ENCODE assay signal across 32 cellular contexts in the genomic region with DNA sequence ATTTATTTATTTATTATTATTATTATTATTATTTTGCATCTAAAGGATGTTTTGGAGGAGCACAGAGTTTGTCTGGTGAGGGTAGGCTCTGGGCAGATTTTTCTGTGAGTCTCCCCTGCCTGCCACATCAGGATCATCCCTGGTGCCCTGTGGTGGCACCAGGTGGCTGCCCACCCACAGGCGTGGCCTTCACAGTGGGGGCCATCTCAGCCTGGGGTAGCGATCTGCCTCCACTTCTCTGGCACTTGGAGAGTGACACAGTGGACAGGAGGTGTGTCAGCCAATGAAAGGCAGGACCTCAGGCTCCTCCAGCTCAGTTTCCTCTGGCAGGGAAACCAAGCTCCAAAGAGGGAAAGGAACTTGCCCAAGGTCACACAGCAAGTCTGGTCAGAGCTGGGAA. TPM values are rescaled to one million over a fixed set of nuclear protein-coding genes. Genes with fewer than 3 reads are reported as not detected.
DNase-seq lines count a peak whose midpoint lies in the region; ATAC-seq, FAIRE-seq and TF ChIP-seq lines count a peak whose summit lies in the region.
"Had no signal": no experiment of that assay in that cellular context is flagged by ENCODE, and none has a peak within 500 bp of the region (broad histone marks: within the 10 kb centered on the region; RNA-seq: fewer than 3 reads in every experiment).

No MANE protein-coding gene starts in this region.

- H3K23me2 ChIP-seq in H1 (ENCODE audit: low read depth, low read length): no peaks in the 10 kb centered on the region

- H2BK5ac ChIP-seq in IMR-90 (ENCODE audit: low read depth, low read length, poor library complexity, severe bottlenecking) (no peak overlapping the region), H1 (ENCODE audit: low read depth, low read length) (no peak overlapping the region), trophoblast cell (ENCODE audit: low read depth, low read length, poor library complexity) (no peak overlapping the region)

- H3K14ac ChIP-seq in IMR-90 (replicated peaks; ENCODE audit: low read depth, low read length) (no peak overlapping the region), H1 (ENCODE audit: insufficient read length) (no peak overlapping the region), trophoblast cell (ENCODE audit: low read length) (no peak overlapping the region)

- TF ChIP-seq RAD21 in IMR-90 (IDR thresholded peaks at IDR 0.05; ENCODE audit: low read length) (no peak), H1 (IDR thresholded peaks at IDR 0.05 in 1 of 2, conservative IDR thresholded peaks at IDR 0.05 in 1 of 2; ENCODE audit: low read depth in 2 of 2, low read length in 2 of 2) (no peak)

- BruUV-seq in IMR-90 (replicated peaks; lab: Mats Ljungman, UMichigan): no TSS peak

- H4K8ac ChIP-seq in IMR-90 (ENCODE audit: low read depth in 2 of 2, low read length in 2 of 2): no peak overlapping the region
- no peak overlapping the region for H4K8ac ChIP-seq in H1 (ENCODE audit: extremely low read depth, insufficient read depth, low read length)
- H4K8ac ChIP-seq in trophoblast cell (ENCODE audit: low read depth, low read length): no peak overlapping the region

- no peak overlapping the region for H3K56ac ChIP-seq in IMR-90 (ENCODE audit: extremely low read depth, insufficient read depth, low read length)
- no peak overlapping the region for H3K56ac ChIP-seq in H1 (replicated peaks; ENCODE audit: insufficient read length, low read depth, low read length)

- H3K79me2 ChIP-seq in H1 (ENCODE audit: control insufficient read depth in 1 of 2, insufficient read depth in 2 of 2, low read length in 2 of 2) (no peaks in the 10 kb centered on the region), trophoblast cell (ENCODE audit: control insufficient read depth, insufficient read depth, low read length, poor library complexity) (no peaks in the 10 kb centered on the region)

- no peak for TF ChIP-seq EP300 in H1 (IDR thresholded peaks at IDR 0.05; ENCODE audit: borderline replicate concordance in 1 of 2, low read depth in 2 of 2, low read length in 2 of 2)

- H3K9me3 ChIP-seq in IMR-90 (ENCODE audit: control insufficient read depth, insufficient read depth, low read length) (no peaks in the 10 kb centered on the region), H1 (ENCODE audit: insufficient read depth in 2 of 2, low read depth in 1 of 2, low read length in 1 of 2) (no peaks in the 10 kb centered on the region), trophoblast cell (ENCODE audit: insufficient read depth, low read depth, low read length) (no peaks in the 10 kb centered on the region), gastrocnemius medialis (no peaks in the 10 kb centered on the region)
- H3K9me3 ChIP-seq: BE2C, BLaER1 had no signal

- DNase-seq in IMR-90: no peak
- DNase-seq in H1 (ENCODE audit: low read depth in 1 of 2, low spot score in 2 of 2): no peak
- no peak for DNase-seq in trophoblast cell
- DNase-seq in gastrocnemius medialis: no peak
- DNase-seq in activated gamma-delta T cell (lab: John Stamatoyannopoulos, UW): no peak
- no peak for DNase-seq in cardiac septum (ENCODE audit: low spot score)
- DNase-seq in activated CD4-positive, alpha-beta T cell treated with anti-CD3 and anti-CD28 coated beads for 1 hour: no peak
- DNase-seq in ureter (ENCODE audit: low spot score): no peak
- DNase-seq: 8988T; ACHN; BE2C; C1 segment of cervical spinal cord; CD4-positive, alpha-beta memory T cell; CD4-positive, CD25-positive, alpha-beta regulatory T cell; CD8-positive, alpha-beta memory T cell; COR-L47; DMS 273 treated with DMSO at 0.1 percent for 48 hours; DMS153; DMS53; DMS79; DND-41; EL; GDM1 had no signal

- no peak overlapping the region for H3K18ac ChIP-seq in IMR-90 (ENCODE audit: low read depth, low read length)
- no peak overlapping the region for H3K18ac ChIP-seq in H1 (ENCODE audit: extremely low read depth, low read length)
- H3K18ac ChIP-seq in trophoblast cell (ENCODE audit: low read length): no peak overlapping the region

- in situ Hi-C loops in IMR-90 (cut with MboI; ENCODE audit: low sequenced_read_pairs) (loop anchor here (10.0 to 25.0 kb wide), 3 partner anchors 215 to 583 kb away; partner anchors contain the start of genes HMGXB3 and TIGD6), gastrocnemius medialis (cut with MboI; ENCODE audit: low sequenced_read_pairs in 4 of 4) (loop anchor here in 3 of 4 donors (5.0 to 25.0 kb wide), 2 partner anchors 58 to 183 kb away; no protein-coding TSS in a partner anchor)

- no peak for FAIRE-seq in H1 (lab: Jason Lieb, UNC)
- FAIRE-seq: A204.1, GM12878, GM12892, GM18507 had no signal

- no peak overlapping the region for H3K23ac ChIP-seq in IMR-90 (ENCODE audit: low read depth, low read length)
- H3K23ac ChIP-seq in H1 (ENCODE audit: insufficient read length): no peak overlapping the region
- H3K23ac ChIP-seq in trophoblast cell (ENCODE audit: low read length): no peak overlapping the region

- H3K79me1 ChIP-seq in IMR-90 (ENCODE audit: low read depth in 1 of 2, low read length in 2 of 2) (no peaks in the 10 kb centered on the region), H1 (ENCODE audit: low read depth, low read length) (no peaks in the 10 kb centered on the region), trophoblast cell (ENCODE audit: low read length) (no peaks in the 10 kb centered on the region)

- H3K4me1 ChIP-seq in IMR-90 (ENCODE audit: control insufficient read depth, insufficient read depth, low read length) (0 out of 2 replicates have a peak, but pooled peaks cover 2% of the 10 kb centered on the region), H1 (replicated peaks in 1 of 4; ENCODE audit: control insufficient read depth in 3 of 4, insufficient read depth in 4 of 4, low read length in 3 of 4) (0 out of 7 replicates have a peak, but pooled peaks cover 0 to 3% (median 0%) of the 10 kb centered on the region in 4 experiments), trophoblast cell (ENCODE audit: control insufficient read depth in 1 of 2, insufficient read depth in 2 of 2, low read length in 2 of 2) (peaks cover 3 to 4% of the 10 kb centered on the region in 2 experiments), gastrocnemius medialis (peaks cover 0 to 7% of the 10 kb centered on the region in 2 donors)
- H3K4me1 ChIP-seq: BE2C had no signal

- H3K9ac ChIP-seq in IMR-90 (ENCODE audit: low read depth, low read length): no peak overlapping the region
- no peak overlapping the region for H3K9ac ChIP-seq in H1 (replicated peaks in 1 of 4; ENCODE audit: extremely low read depth in 1 of 4, low read depth in 3 of 4, low read length in 3 of 4)
- no peak overlapping the region for H3K9ac ChIP-seq in trophoblast cell (ENCODE audit: low read length)
- H3K9ac ChIP-seq: BLaER1 had no signal

- H2BK15ac ChIP-seq in IMR-90 (ENCODE audit: low read depth, low read length) (no peak overlapping the region), H1 (ENCODE audit: low read length) (no peak overlapping the region)

- TF ChIP-seq POLR2A in IMR-90 (IDR thresholded peaks at IDR 0.05; ENCODE audit: low read depth, low read length): no peak
- no peak for TF ChIP-seq POLR2A in H1 (IDR thresholded peaks at IDR 0.05; ENCODE audit: control extremely low read depth in 1 of 2, low read depth in 2 of 2, low read length in 2 of 2)
- TF ChIP-seq POLR2A in gastrocnemius medialis (IDR thresholded peaks at IDR 0.05): no peak

- no peaks in the 10 kb centered on the region; the same call in 1 of the 2 replicates for H3K27me3 ChIP-seq in IMR-90 (ENCODE audit: control insufficient read depth, insufficient read depth, low read length)
- peaks cover 0 to 6% (median 4%) of the 10 kb centered on the region in 4 experiments; a peak in 3 of 7 replicates for H3K27me3 ChIP-seq in H1 (replicated peaks in 1 of 4; ENCODE audit: control insufficient read depth in 3 of 4, extremely low read depth in 1 of 4, insufficient read depth in 3 of 4, low read length in 3 of 4)
- no peaks in the 10 kb centered on the region for H3K27me3 ChIP-seq in trophoblast cell (ENCODE audit: insufficient read depth, low read length)
- no peaks in the 10 kb centered on the region for H3K27me3 ChIP-seq in gastrocnemius medialis
- H3K27me3 ChIP-seq: BE2C, BLaER1 had no signal

- H2AK5ac ChIP-seq in IMR-90 (ENCODE audit: low read depth, low read length): peak overlapping the region; percentile 80
- H2AK5ac ChIP-seq in H1 (ENCODE audit: low read depth, low read length): 0 out of 2 replicates have a peak overlapping the region, but pooled peaks have one; percentile 24
- H2AK5ac ChIP-seq in trophoblast cell (ENCODE audit: low read length): peak overlapping the region; percentile 39

- H3K36me3 ChIP-seq in IMR-90 (ENCODE audit: control insufficient read depth, insufficient read depth, low read length) (no peaks in the 10 kb centered on the region), H1 (ENCODE audit: control insufficient read depth in 2 of 4, insufficient read depth in 4 of 4, low read length in 3 of 4) (no peaks in the 10 kb centered on the region), trophoblast cell (ENCODE audit: control insufficient read depth in 1 of 2, insufficient read depth in 2 of 2, low read length in 2 of 2) (no peaks in the 10 kb centered on the region), gastrocnemius medialis (no peaks in the 10 kb centered on the region)
- H3K36me3 ChIP-seq: BE2C, BLaER1 had no signal

- no peak overlapping the region for H3K4ac ChIP-seq in IMR-90 (ENCODE audit: low read depth, low read length)
- H3K4ac ChIP-seq in H1 (replicated peaks; ENCODE audit: insufficient read length, low read depth, low read length): no peak overlapping the region
- no peak overlapping the region for H3K4ac ChIP-seq in trophoblast cell (ENCODE audit: low read depth, low read length)

- H4K20me1 ChIP-seq in IMR-90 (ENCODE audit: insufficient read depth, low read length) (no peaks in the 10 kb centered on the region), H1 (replicated peaks in 1 of 2; ENCODE audit: control insufficient read depth in 1 of 2, insufficient read depth in 2 of 2, low read length in 2 of 2) (no peaks in the 10 kb centered on the region)
- H4K20me1 ChIP-seq: BLaER1 had no signal

- H3K27ac ChIP-seq in IMR-90 (ENCODE audit: insufficient read depth, low read length): no peak overlapping the region
- H3K27ac ChIP-seq in H1 (ENCODE audit: low read depth, low read length): no peak overlapping the region
- H3K27ac ChIP-seq in trophoblast cell (ENCODE audit: low read depth, low read length): no peak overlapping the region
- H3K27ac ChIP-seq in gastrocnemius medialis: peak overlapping the region in 3 of 4 donors; percentile 13 to 59 (median 30)
- H3K27ac ChIP-seq: BLaER1 had no signal

- no CpG with 5 or more reads among the region's 2 CpGs for WGBS in IMR-90 (ENCODE audit: extremely low coverage in 2 of 2, insufficient read length in 1 of 2), 2 experiments
- WGBS in H1 (ENCODE audit: extremely low coverage in 1 of 2, insufficient coverage in 1 of 2, insufficient read length in 1 of 2, insufficient replicate concordance in 2 of 2, low coverage in 1 of 2, low lambda C conversion rate in 2 of 2, missing lambda C conversion rate in 1 of 2), 2 experiments: 85% methylated on average over 2 of the region's 2 CpGs; no CpG with 5 or more reads in 1 of the 2 experiments
- no CpG with 5 or more reads among the region's 2 CpGs for WGBS in trophoblast cell (ENCODE audit: extremely low coverage, insufficient coverage, insufficient read length)

- H4K12ac ChIP-seq in trophoblast cell (ENCODE audit: low read depth, low read length): no peak overlapping the region

- H4K91ac ChIP-seq in IMR-90 (ENCODE audit: insufficient read depth, low read depth, low read length): no peak overlapping the region
- H4K91ac ChIP-seq in H1 (replicated peaks; ENCODE audit: insufficient read length, low read length): no peak overlapping the region
- H4K91ac ChIP-seq in trophoblast cell (ENCODE audit: low read depth, low read length): no peak overlapping the region

- H4K5ac ChIP-seq in IMR-90 (ENCODE audit: low read depth, low read length): no peak overlapping the region
- H4K5ac ChIP-seq in H1 (ENCODE audit: insufficient read length, low read depth, low read length): no peak overlapping the region

- 0 out of 2 replicates have a peak overlapping the region, but pooled peaks have one; percentile 17 for H2BK12ac ChIP-seq in H1 (ENCODE audit: low read depth, low read length)
- H2BK12ac ChIP-seq in trophoblast cell (ENCODE audit: low read length): peak overlapping the region; percentile 68

- H3K9me1 ChIP-seq in IMR-90 (ENCODE audit: insufficient read depth, low read length): no peaks in the 10 kb centered on the region

- H2AK9ac ChIP-seq in IMR-90 (replicated peaks; ENCODE audit: low read depth, low read length, poor library complexity): no peak overlapping the region

- H3K4me3 ChIP-seq in IMR-90 (ENCODE audit: insufficient read depth, low read depth, low read length) (no peak overlapping the region), H1 (ENCODE audit: extremely low read depth in 1 of 4, insufficient read depth in 2 of 4, low read depth in 3 of 4, low read length in 4 of 4) (no peak overlapping the region), trophoblast cell (ENCODE audit: low read depth, low read length) (no peak overlapping the region), gastrocnemius medialis (no peak overlapping the region)
- H3K4me3 ChIP-seq: BLaER1, GM12878 had no signal

- TF ChIP-seq CTCF in IMR-90 (conservative IDR thresholded peaks at IDR 0.05; ENCODE audit: low read depth, low read length): no peak
- no peak for TF ChIP-seq CTCF in H1 (IDR thresholded peaks at IDR 0.05; ENCODE audit: control extremely low read depth in 1 of 3, insufficient read depth in 1 of 3, low read depth in 1 of 3, low read length in 3 of 3)
- TF ChIP-seq CTCF in gastrocnemius medialis (IDR thresholded peaks at IDR 0.05 in 4 of 5, conservative IDR thresholded peaks at IDR 0.05 in 1 of 5): no peak

- CTCF ChIA-PET in IMR-90 (lab: Yijun Ruan, JAX): interaction anchor here (0.6 kb wide), 1 partner anchor 61 kb away, joined by 3 read pairs; no protein-coding TSS in a partner anchor
- CTCF ChIA-PET in H1 (lab: Charles Lee; ENCODE audit: partially characterized antibody): interaction anchor here (0.9 to 22.9 kb wide), 15 partner anchors 8 to 153 kb away, joined by 3 to 406 read pairs (median 8); partner anchors contain the start of genes CDX1, PDGFRB and SLC6A7

- H3K4me2 ChIP-seq in IMR-90 (ENCODE audit: low read depth, low read length) (no peak overlapping the region), H1 (ENCODE audit: insufficient read depth in 1 of 2, low read depth in 2 of 2, low read length in 2 of 2) (no peak overlapping the region), trophoblast cell (ENCODE audit: low read length) (no peak overlapping the region)

- H2BK20ac ChIP-seq in IMR-90 (ENCODE audit: low read depth, low read length): no peak overlapping the region
- H2BK20ac ChIP-seq in H1 (ENCODE audit: low read length): no peak overlapping the region

- dilution Hi-C loops in IMR-90 (cut with HindIII; ENCODE audit: low sequenced_read_pairs, unreplicated experiment): no loop called here

- no peak overlapping the region for H2BK120ac ChIP-seq in IMR-90 (ENCODE audit: low read depth, low read length)
- H2BK120ac ChIP-seq in H1 (replicated peaks; ENCODE audit: low read depth, low read length): no peak overlapping the region
- H2BK120ac ChIP-seq in trophoblast cell (ENCODE audit: insufficient read depth, low read length, poor library complexity): peak overlapping the region; percentile 6

- intact Hi-C loops in IMR-90 (cut with micrococcal nuclease): loop anchor here (2.0 to 10.0 kb wide), 3 partner anchors 185 to 383 kb away; no protein-coding TSS in a partner anchor
- intact Hi-C loops in gastrocnemius medialis (cut with DNase I; ENCODE audit: low total_unique reads): loop anchor here (1.0 to 2.0 kb wide), 2 partner anchors 20 to 195 kb away; no protein-coding TSS in a partner anchor
- intact Hi-C loops in cardiac septum (cut with DNase I): loop anchor here (2.0 kb wide), 1 partner anchor 195 kb away; no protein-coding TSS in a partner anchor

- POLR2A ChIA-PET in IMR-90 (lab: Charles Lee; ENCODE audit: unreplicated experiment) (no interaction called here), H1 (lab: Charles Lee; ENCODE audit: partially characterized antibody) (interaction anchor here (1.0 kb wide), 1 partner anchor 57 kb away, joined by 3 read pairs; no protein-coding TSS in a partner anchor)

- H2AFZ ChIP-seq in IMR-90 (replicated peaks; ENCODE audit: low read length, poor library complexity): no peak overlapping the region
- peak overlapping the region; percentile 41; the same call in 1 of the 2 replicates for H2AFZ ChIP-seq in H1 (ENCODE audit: low read length)
- H2AFZ ChIP-seq in trophoblast cell (ENCODE audit: insufficient read depth, low read length, poor library complexity): no peak overlapping the region

- ATAC-seq in IMR-90 (ENCODE audit: low read depth) (no peak), gastrocnemius medialis (no peak)

RNA-seq across cellular contexts. Expression of gene SLC6A7, which starts 30.0 kb away (rescaled TPM):
- total RNA-seq in IMR-90 (2012; rRNA removed) (under 0.01 TPM in 1 of 2 replicates, not detected in the other), gastrocnemius medialis (under 1 TPM in 1 of 4 donors, not detected in 3; 0.07 TPM), cardiac septum (not detected), ureter (0.10 TPM)
- polyA plus RNA-seq in IMR-90 (2012; rRNA removed) (not detected in 2 replicates), H1 (2011; rRNA removed) (0.02 and 0.12 TPM in 2 replicates)
- polyA plus RNA-seq in IMR-90 (2012; cell fraction: cytosol; rRNA removed): 0.01 TPM in 1 of 2 replicates, not detected in the other
- polyA plus RNA-seq in IMR-90 (2012; cell fraction: nucleus; rRNA removed; ENCODE audit: low replicate concordance): 0.08 and 0.16 TPM in 2 replicates
- total RNA-seq in H1 (2021; fragmentation: NEBNext Ultra II Directional; extraction: Animal tissue kit (Norgen Biotek cat#: 25700)): 0.07 TPM in 1 of 2 replicates, not detected in the other
- polyA plus RNA-seq in H1 (2011; cell fraction: cytosol; rRNA removed): 0.04 TPM
- polyA plus RNA-seq in H1 (2011; cell fraction: nucleus; rRNA removed): 0.58 TPM
- polyA plus RNA-seq in H1 (2012, experiment 1 of 2): 0.09 to 0.13 TPM (median 0.11 TPM) in 3 of 4 replicates, not detected in the other
- polyA plus RNA-seq in H1 (2012, experiment 2 of 2): not detected
- polyA plus RNA-seq in H1 (2013, experiment 1 of 2): 0.06 TPM
- 0.06 TPM for polyA plus RNA-seq in H1 (2013, experiment 2 of 2)
- polyA minus RNA-seq in H1 (2011; rRNA and poly(A)+ RNA removed): 0.41 TPM in 1 of 2 replicates, not detected in the other
- polyA minus RNA-seq in H1 (2011; cell fraction: cytosol; rRNA and poly(A)+ RNA removed): not detected
- polyA minus RNA-seq in H1 (2011; cell fraction: nucleus; rRNA and poly(A)+ RNA removed): not detected
- 0.01 and 0.03 TPM in 2 replicates for polyA plus RNA-seq in trophoblast cell (2013)
- total RNA-seq: A673; CD4-positive, alpha-beta memory T cell; CD4-positive, CD25-positive, alpha-beta regulatory T cell; CD8-positive, alpha-beta memory T cell; G401 had no signal
- polyA plus RNA-seq: AG04450; CD14-positive monocyte; CD4-positive, alpha-beta memory T cell; CD4-positive, CD25-positive, alpha-beta regulatory T cell; CD8-positive, alpha-beta memory T cell had no signal

RNA-seq across cellular contexts. Expression of gene CDX1, which starts 53.3 kb away (rescaled TPM):
- total RNA-seq in IMR-90 (2012; rRNA removed): 0.18 TPM in 1 of 2 replicates, not detected in the other
- polyA plus RNA-seq in IMR-90 (2012; rRNA removed): 0.22 and 0.24 TPM in 2 replicates
- 0.22 and 0.56 TPM in 2 replicates for polyA plus RNA-seq in IMR-90 (2012; cell fraction: cytosol; rRNA removed)
- polyA plus RNA-seq in IMR-90 (2012; cell fraction: nucleus; rRNA removed; ENCODE audit: low replicate concordance): 0.28 and 0.41 TPM in 2 replicates
- not detected in 2 replicates for total RNA-seq in H1 (2021; fragmentation: NEBNext Ultra II Directional; extraction: Animal tissue kit (Norgen Biotek cat#: 25700))
- polyA plus RNA-seq in H1 (2011; rRNA removed): 0.06 TPM in 1 of 2 replicates, not detected in the other
- not detected for polyA plus RNA-seq in H1 (2011; cell fraction: cytosol; rRNA removed)
- not detected for polyA plus RNA-seq in H1 (2011; cell fraction: nucleus; rRNA removed)
- not detected in 4 replicates for polyA plus RNA-seq in H1 (2012, experiment 1 of 2)
- polyA plus RNA-seq in H1 (2012, experiment 2 of 2): 0.13 TPM
- polyA plus RNA-seq in H1 (2013, experiment 1 of 2): 0.06 TPM
- polyA plus RNA-seq in H1 (2013, experiment 2 of 2): 0.04 TPM
- not detected in 2 replicates for polyA minus RNA-seq in H1 (2011; rRNA and poly(A)+ RNA removed)
- not detected for polyA minus RNA-seq in H1 (2011; cell fraction: cytosol; rRNA and poly(A)+ RNA removed)
- not detected for polyA minus RNA-seq in H1 (2011; cell fraction: nucleus; rRNA and poly(A)+ RNA removed)
- 9.7 and 11.3 TPM in 2 replicates for polyA plus RNA-seq in trophoblast cell (2013)
- total RNA-seq in gastrocnemius medialis: 1 to 10 TPM in 1 of 4 donors, not detected in 3; 1.5 TPM
- total RNA-seq in cardiac septum: 0.16 TPM
- not detected for total RNA-seq in ureter
- total RNA-seq: A673; CD4-positive, alpha-beta memory T cell; CD4-positive, CD25-positive, alpha-beta regulatory T cell; CD8-positive, alpha-beta memory T cell; G401; GM12878 had no signal
- polyA plus RNA-seq: CD14-positive monocyte; CD4-positive, alpha-beta memory T cell; CD4-positive, CD25-positive, alpha-beta regulatory T cell; CD8-positive, alpha-beta memory T cell; GM12878 had no signal

Comparison
In these comparisons a context has a peak if more than half of its experiments do, and no peak if none do; other contexts are left out.
1. H2AK5ac ChIP-seq: peak in every context shown above with its lines; median percentile 80 in IMR-90; 39 in trophoblast cell; 24 in H1.
2. H3K27ac ChIP-seq: peak in gastrocnemius medialis (3 of 4); none in IMR-90 (single experiment), H1 (single experiment) and trophoblast cell (single experiment).